ENCODE assay signal across 33 cellular contexts in the genomic region with DNA sequence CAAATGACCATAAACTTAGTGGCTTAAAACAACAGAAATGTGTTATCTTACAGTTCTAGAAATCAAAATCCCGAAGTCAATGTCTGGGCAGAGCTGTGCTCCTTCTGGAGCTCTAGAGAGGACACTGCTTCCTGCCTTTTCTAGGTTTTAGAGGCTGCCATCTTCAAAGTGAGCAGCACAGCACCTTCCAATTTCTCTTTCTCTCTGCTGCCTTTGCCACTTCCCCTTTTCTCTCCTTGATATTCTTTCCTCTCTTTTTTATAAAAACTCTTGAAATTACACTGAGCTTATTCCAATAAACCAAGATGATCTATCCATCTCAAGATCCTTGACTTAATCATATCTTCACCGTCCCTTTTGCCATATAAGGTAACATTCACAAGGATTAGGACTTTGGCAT.
"Had no signal": no experiment of that assay in that cellular context is flagged by ENCODE, and none has a peak within 500 bp of the region (broad histone marks: within the 10 kb centered on the region; RNA-seq: fewer than 3 reads in every experiment).

No MANE protein-coding gene starts in this region.

- FAIRE-seq: colon, TTC549 had no signal

- H3K27ac ChIP-seq: adrenal gland, body of pancreas, brain microvascular endothelial cell, breast epithelium, VCaP had no signal

- H3K36me3 ChIP-seq: adrenal gland, brain microvascular endothelial cell, breast epithelium had no signal

- ATAC-seq: activated CD8-positive, alpha-beta T cell treated with anti-CD3 and anti-CD28 coated beads for 36 hours; activated naive CD4-positive, alpha-beta T cell treated with anti-CD3 and anti-CD28 coated beads, Interleukin-2, amount 50 U/mL, for 72 hours; activated T-cell treated with anti-CD3 and anti-CD28 coated beads, Interleukin-2, amount 50 U/mL, for 4 hours; activated T-cell treated with anti-CD3 and anti-CD28 coated beads, Interleukin-2, amount 50 U/mL, for 72 hours; activated T-helper 17 cell treated with anti-CD3 and anti-CD28 coated beads, Interleukin-2, amount 50 U/mL, for 72 hours; body of pancreas had no signal

- H3K4me3 ChIP-seq: adrenal gland, body of pancreas, breast epithelium had no signal

- DNase-seq: activated B cell treated with CpG ODN at 0.5 μM for 24 hours; activated CD4-positive, alpha-beta memory T cell treated with anti-CD3 and anti-CD28 coated beads for 36 hours; activated CD4-positive, alpha-beta T cell treated with anti-CD3 and anti-CD28 coated beads for 4 hours; activated CD4-positive, alpha-beta T cell treated with anti-CD3 and anti-CD28 coated beads, Interleukin-2, amount 10 ng/mL, durations not matched to agents 24 days and 14 days; activated CD4-positive, alpha-beta T cell treated with anti-CD3 and anti-CD28 coated beads, Interleukin-2, amount 50 U/mL, for 1 hour; activated CD4-positive, alpha-beta T cell treated with anti-CD3 and anti-CD28 coated beads, Interleukin-2, amount 50 U/mL, for 4 hours; activated CD4-positive, CD25-positive, alpha-beta regulatory T cell treated with anti-CD3 and anti-CD28 coated beads, Interleukin-2, amount 50 U/mL, for 72 hours; activated CD8-positive, alpha-beta memory T cell treated with anti-CD3 and anti-CD28 coated beads, Interleukin-2, amount 50 U/mL, for 4 hours; activated CD8-positive, alpha-beta T cell treated with anti-CD3 and anti-CD28 coated beads for 36 hours; activated effector memory CD4-positive, alpha-beta T cell treated with anti-CD3 and anti-CD28 coated beads, Interleukin-2, amount 50 U/mL, for 16 hours; activated gamma-delta T cell treated with Interleukin-2 at 50 U/mL for 16 hours; activated naive CD4-positive, alpha-beta T cell; activated naive CD4-positive, alpha-beta T cell treated with anti-CD3 and anti-CD28 coated beads for 36 hours; activated naive CD4-positive, alpha-beta T cell treated with anti-CD3 and anti-CD28 coated beads, Interleukin-2, amount 50 U/mL, for 16 hours; activated naive CD8-positive, alpha-beta T cell treated with anti-CD3 and anti-CD28 coated beads for 36 hours; activated T-cell treated with anti-CD3 and anti-CD28 coated beads for 4 hours; activated T-cell treated with anti-CD3 and anti-CD28 coated beads, Interleukin-2, amount 50 U/mL, for 1 hour; activated T-cell treated with anti-CD3 and anti-CD28 coated beads, Interleukin-2, amount 50 U/mL, for 4 hours; activated T-cell treated with anti-CD3 and anti-CD28 coated beads, Interleukin-2, amount 50 U/mL, for 72 hours; adrenal gland; amniotic stem cell; aorta; body of pancreas; brain microvascular endothelial cell; central memory CD4-positive, alpha-beta T cell; T-helper 2 cell; T-helper 9 cell had no signal

- H3K4me1 ChIP-seq: adrenal gland, body of pancreas had no signal

- H3K27me3 ChIP-seq: adrenal gland, body of pancreas, brain microvascular endothelial cell, breast epithelium had no signal

- H3K9me3 ChIP-seq: adrenal gland, body of pancreas, breast epithelium had no signal
